Comparison of ENCODE assay signal across 2 cellular contexts in the genomic region with DNA sequence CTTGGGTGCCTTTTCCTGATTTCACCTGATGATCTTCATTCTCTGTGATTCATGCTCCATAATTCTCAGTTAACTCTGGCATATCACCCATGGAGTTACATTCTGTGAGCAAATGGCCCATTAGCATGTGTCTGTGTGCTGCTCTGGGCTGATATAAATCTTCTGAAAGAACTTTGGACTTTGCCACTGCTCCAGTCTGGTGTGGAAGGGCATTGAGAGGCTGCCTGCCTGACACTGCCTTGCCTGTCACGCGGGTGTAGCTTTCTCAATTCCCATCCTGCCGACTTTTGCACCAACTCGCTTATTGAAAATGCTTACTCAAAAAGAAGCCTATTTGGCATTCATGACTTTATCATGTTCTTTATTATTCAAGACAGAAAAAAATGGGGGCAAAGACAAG.
TF ChIP-seq lines count a peak whose summit lies in the region.

No MANE protein-coding gene starts in this region.

TF ChIP-seq in GM23338, 12 proteins besides CTCF, POLR2A, EP300 and RAD21 (continued from another document):
- TF ChIP-seq, protein P1, sequence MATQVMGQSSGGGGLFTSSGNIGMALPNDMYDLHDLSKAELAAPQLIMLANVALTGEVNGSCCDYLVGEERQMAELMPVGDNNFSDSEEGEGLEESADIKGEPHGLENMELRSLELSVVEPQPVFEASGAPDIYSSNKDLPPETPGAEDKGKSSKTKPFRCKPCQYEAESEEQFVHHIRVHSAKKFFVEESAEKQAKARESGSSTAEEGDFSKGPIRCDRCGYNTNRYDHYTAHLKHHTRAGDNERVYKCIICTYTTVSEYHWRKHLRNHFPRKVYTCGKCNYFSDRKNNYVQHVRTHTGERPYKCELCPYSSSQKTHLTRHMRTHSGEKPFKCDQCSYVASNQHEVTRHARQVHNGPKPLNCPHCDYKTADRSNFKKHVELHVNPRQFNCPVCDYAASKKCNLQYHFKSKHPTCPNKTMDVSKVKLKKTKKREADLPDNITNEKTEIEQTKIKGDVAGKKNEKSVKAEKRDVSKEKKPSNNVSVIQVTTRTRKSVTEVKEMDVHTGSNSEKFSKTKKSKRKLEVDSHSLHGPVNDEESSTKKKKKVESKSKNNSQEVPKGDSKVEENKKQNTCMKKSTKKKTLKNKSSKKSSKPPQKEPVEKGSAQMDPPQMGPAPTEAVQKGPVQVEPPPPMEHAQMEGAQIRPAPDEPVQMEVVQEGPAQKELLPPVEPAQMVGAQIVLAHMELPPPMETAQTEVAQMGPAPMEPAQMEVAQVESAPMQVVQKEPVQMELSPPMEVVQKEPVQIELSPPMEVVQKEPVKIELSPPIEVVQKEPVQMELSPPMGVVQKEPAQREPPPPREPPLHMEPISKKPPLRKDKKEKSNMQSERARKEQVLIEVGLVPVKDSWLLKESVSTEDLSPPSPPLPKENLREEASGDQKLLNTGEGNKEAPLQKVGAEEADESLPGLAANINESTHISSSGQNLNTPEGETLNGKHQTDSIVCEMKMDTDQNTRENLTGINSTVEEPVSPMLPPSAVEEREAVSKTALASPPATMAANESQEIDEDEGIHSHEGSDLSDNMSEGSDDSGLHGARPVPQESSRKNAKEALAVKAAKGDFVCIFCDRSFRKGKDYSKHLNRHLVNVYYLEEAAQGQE (IDR thresholded peaks at IDR 0.05; ENCODE audit: unreplicated experiment), result no peak
- no peak for TF ChIP-seq CREB1 (CRISPR knock-in tag; IDR thresholded peaks at IDR 0.05; ENCODE audit: low read depth)
- TF ChIP-seq ZNF114 (CRISPR knock-in tag; IDR thresholded peaks at IDR 0.05), result no peak
- TF ChIP-seq EZH2phosphoT487 (IDR thresholded peaks at IDR 0.05; ENCODE audit: unreplicated experiment), result no peak
- TF ChIP-seq ZNF331 (CRISPR knock-in tag; IDR thresholded peaks at IDR 0.05; ENCODE audit: low read depth), result no peak

TF ChIP-seq in WTC11, 78 proteins besides CTCF, POLR2A, EP300 and RAD21 (continued from another document):
- TF ChIP-seq, protein P2, sequence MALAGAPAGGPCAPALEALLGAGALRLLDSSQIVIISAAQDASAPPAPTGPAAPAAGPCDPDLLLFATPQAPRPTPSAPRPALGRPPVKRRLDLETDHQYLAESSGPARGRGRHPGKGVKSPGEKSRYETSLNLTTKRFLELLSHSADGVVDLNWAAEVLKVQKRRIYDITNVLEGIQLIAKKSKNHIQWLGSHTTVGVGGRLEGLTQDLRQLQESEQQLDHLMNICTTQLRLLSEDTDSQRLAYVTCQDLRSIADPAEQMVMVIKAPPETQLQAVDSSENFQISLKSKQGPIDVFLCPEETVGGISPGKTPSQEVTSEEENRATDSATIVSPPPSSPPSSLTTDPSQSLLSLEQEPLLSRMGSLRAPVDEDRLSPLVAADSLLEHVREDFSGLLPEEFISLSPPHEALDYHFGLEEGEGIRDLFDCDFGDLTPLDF (CRISPR knock-in tag; IDR thresholded peaks at IDR 0.05), result no peak
- TF ChIP-seq, protein P3, sequence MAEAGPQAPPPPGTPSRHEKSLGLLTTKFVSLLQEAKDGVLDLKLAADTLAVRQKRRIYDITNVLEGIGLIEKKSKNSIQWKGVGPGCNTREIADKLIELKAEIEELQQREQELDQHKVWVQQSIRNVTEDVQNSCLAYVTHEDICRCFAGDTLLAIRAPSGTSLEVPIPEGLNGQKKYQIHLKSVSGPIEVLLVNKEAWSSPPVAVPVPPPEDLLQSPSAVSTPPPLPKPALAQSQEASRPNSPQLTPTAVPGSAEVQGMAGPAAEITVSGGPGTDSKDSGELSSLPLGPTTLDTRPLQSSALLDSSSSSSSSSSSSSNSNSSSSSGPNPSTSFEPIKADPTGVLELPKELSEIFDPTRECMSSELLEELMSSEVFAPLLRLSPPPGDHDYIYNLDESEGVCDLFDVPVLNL (CRISPR knock-in tag; IDR thresholded peaks at IDR 0.05; ENCODE audit: borderline replicate concordance, low read depth), result no peak
- TF ChIP-seq OVOL2 (CRISPR knock-in tag; IDR thresholded peaks at IDR 0.05; ENCODE audit: borderline replicate concordance) (no peak), ZNF232 (CRISPR knock-in tag; IDR thresholded peaks at IDR 0.05) (no peak), SP1 (CRISPR knock-in tag; conservative IDR thresholded peaks at IDR 0.05) (no peak)
- TF ChIP-seq, protein P4, sequence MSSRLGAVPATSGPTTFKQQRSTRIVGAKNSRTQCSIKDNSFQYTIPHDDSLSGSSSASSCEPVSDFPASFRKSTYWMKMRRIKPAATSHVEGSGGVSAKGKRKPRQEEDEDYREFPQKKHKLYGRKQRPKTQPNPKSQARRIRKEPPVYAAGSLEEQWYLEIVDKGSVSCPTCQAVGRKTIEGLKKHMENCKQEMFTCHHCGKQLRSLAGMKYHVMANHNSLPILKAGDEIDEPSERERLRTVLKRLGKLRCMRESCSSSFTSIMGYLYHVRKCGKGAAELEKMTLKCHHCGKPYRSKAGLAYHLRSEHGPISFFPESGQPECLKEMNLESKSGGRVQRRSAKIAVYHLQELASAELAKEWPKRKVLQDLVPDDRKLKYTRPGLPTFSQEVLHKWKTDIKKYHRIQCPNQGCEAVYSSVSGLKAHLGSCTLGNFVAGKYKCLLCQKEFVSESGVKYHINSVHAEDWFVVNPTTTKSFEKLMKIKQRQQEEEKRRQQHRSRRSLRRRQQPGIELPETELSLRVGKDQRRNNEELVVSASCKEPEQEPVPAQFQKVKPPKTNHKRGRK (CRISPR knock-in tag; IDR thresholded peaks at IDR 0.05; ENCODE audit: borderline replicate concordance), result no peak
- TF ChIP-seq, protein P5, sequence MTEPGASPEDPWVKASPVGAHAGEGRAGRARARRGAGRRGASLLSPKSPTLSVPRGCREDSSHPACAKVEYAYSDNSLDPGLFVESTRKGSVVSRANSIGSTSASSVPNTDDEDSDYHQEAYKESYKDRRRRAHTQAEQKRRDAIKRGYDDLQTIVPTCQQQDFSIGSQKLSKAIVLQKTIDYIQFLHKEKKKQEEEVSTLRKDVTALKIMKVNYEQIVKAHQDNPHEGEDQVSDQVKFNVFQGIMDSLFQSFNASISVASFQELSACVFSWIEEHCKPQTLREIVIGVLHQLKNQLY (CRISPR knock-in tag; IDR thresholded peaks at IDR 0.05), result no peak
